25 cellular contexts compared by ENCODE assay signal in the genomic region with DNA sequence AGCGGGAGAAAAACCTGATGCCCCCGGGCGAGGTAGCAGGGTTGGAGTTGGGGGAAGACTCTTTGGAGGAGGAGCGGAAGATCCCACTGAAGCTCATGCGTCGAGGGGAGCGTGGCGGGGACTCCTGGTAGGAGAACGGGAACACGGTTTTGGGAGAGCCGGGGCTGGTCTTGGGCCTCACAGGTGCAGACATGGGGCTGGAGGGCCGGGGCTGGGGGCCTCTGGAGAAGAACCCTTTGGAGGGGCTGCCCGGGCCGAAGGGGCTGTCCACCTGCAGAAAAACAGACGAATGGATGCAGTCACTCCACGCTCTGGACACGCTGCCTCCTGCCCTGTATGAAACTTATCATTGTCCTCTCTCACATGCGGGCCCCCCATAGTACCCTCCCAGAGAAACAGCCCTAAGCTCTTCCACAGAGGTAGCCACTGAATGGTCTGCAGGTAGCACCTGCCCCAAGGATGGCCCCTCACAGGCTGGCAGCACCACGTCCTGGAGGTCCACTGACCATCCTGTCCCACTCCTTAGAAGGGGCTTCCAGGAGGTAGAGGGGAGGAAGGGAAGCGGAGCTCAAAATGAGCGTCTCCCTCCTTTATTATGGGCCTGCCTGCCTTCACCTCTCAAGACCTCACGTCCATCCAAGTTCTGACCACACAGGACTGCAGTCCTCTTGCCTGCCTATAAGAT.
"Had no signal": no experiment of that assay in that cellular context is flagged by ENCODE, and none has a peak within 500 bp of the region (broad histone marks: within the 10 kb centered on the region; RNA-seq: fewer than 3 reads in every experiment).

No MANE protein-coding gene starts in this region.

- H3K36me3 ChIP-seq: adrenal gland, brain microvascular endothelial cell, pancreas, vagina had no signal

- H3K4me3 Mint-ChIP-seq: activated CD4-positive, alpha-beta T cell treated with anti-CD3 and anti-CD28 coated beads, Interleukin-2, amount 10 ng/mL, durations not matched to agents 7 days and 5 days; activated CD8-positive, alpha-beta T cell treated with anti-CD3 and anti-CD28 coated beads for 36 hours; activated naive CD4-positive, alpha-beta T cell treated with anti-CD3 and anti-CD28 coated beads, Interleukin-2, amount 50 U/mL, for 24 hours; activated T-cell treated with anti-CD3 and anti-CD28 coated beads, Interleukin-2, amount 50 U/mL, for 4 hours; WTC11 had no signal

- H3K79me2 ChIP-seq: hepatocyte had no signal

- H3K9me3 ChIP-seq: adrenal gland, ascending aorta, gastroesophageal sphincter, pancreas, psoas muscle, testis, upper lobe of left lung, vagina had no signal

- H3K27ac ChIP-seq: adrenal gland, ascending aorta, brain microvascular endothelial cell, gastroesophageal sphincter, hepatocyte, pancreas, psoas muscle, testis, vagina had no signal

- ATAC-seq: activated CD8-positive, alpha-beta T cell treated with anti-CD3 and anti-CD28 coated beads for 36 hours; activated T-cell treated with anti-CD3 and anti-CD28 coated beads, Interleukin-2, amount 50 U/mL, for 4 hours; gastroesophageal sphincter; naive thymus-derived CD4-positive, alpha-beta T cell; pancreas; psoas muscle; stimulated activated naive CD8-positive, alpha-beta T cell treated with anti-CD3 and anti-CD28 coated beads, Interleukin-15, Interleukin-2, amounts not matched to agents 100 U/mL and 50 U/mL, for 24 hours; WTC11 had no signal

- DNase-seq: activated CD4-positive, alpha-beta T cell treated with anti-CD3 and anti-CD28 coated beads for 1 hour; activated CD4-positive, alpha-beta T cell treated with anti-CD3 and anti-CD28 coated beads, Interleukin-2, amount 10 ng/mL, durations not matched to agents 7 days and 5 days; activated CD8-positive, alpha-beta T cell treated with anti-CD3 and anti-CD28 coated beads for 36 hours; activated T-cell treated with anti-CD3 and anti-CD28 coated beads, Interleukin-2, amount 50 U/mL, for 4 hours; adrenal gland; brain microvascular endothelial cell; cortex of kidney; islet precursor cell; midbrain; naive thymus-derived CD4-positive, alpha-beta T cell; nucleus accumbens; stimulated activated CD4-positive, alpha-beta T cell treated with anti-CD3 and anti-CD28 coated beads, Interleukin-2, amount 100 ng/mL, for 48 hours; stimulated activated naive CD8-positive, alpha-beta T cell treated with anti-CD3 and anti-CD28 coated beads, Interleukin-15, Interleukin-2, amounts not matched to agents 100 U/mL and 50 U/mL, for 24 hours; T-helper 2 cell; testis had no signal

- H3K4me1 ChIP-seq: pancreas had no signal

- H3K27me3 Mint-ChIP-seq: activated CD4-positive, alpha-beta T cell treated with anti-CD3 and anti-CD28 coated beads, Interleukin-2, amount 10 ng/mL, durations not matched to agents 7 days and 5 days; activated CD8-positive, alpha-beta T cell treated with anti-CD3 and anti-CD28 coated beads for 36 hours; activated naive CD4-positive, alpha-beta T cell treated with anti-CD3 and anti-CD28 coated beads, Interleukin-2, amount 50 U/mL, for 24 hours had no signal

- H3K9me3 Mint-ChIP-seq: activated CD4-positive, alpha-beta T cell treated with anti-CD3 and anti-CD28 coated beads, Interleukin-2, amount 10 ng/mL, durations not matched to agents 7 days and 5 days; activated CD8-positive, alpha-beta T cell treated with anti-CD3 and anti-CD28 coated beads for 36 hours; activated naive CD4-positive, alpha-beta T cell treated with anti-CD3 and anti-CD28 coated beads, Interleukin-2, amount 50 U/mL, for 24 hours; activated T-cell treated with anti-CD3 and anti-CD28 coated beads, Interleukin-2, amount 50 U/mL, for 4 hours; activated T-helper 2 cell treated with anti-CD3 and anti-CD28 coated beads, Interferon-gamma antibody, Interleukin-2, Interleukin-4, amounts not matched to agents 10 μg/mL and 5 μg/mL and 100 μg/mL, durations not matched to agents 14 hours and 24 hours and 36 hours; naive thymus-derived CD4-positive, alpha-beta T cell had no signal

- H3K4me2 ChIP-seq: hepatocyte had no signal

- H3K27ac Mint-ChIP-seq: activated CD4-positive, alpha-beta T cell treated with anti-CD3 and anti-CD28 coated beads, Interleukin-2, amount 10 ng/mL, durations not matched to agents 7 days and 5 days; activated CD8-positive, alpha-beta T cell treated with anti-CD3 and anti-CD28 coated beads for 36 hours; activated naive CD4-positive, alpha-beta T cell treated with anti-CD3 and anti-CD28 coated beads, Interleukin-2, amount 50 U/mL, for 24 hours; activated T-helper 2 cell treated with anti-CD3 and anti-CD28 coated beads, Interferon-gamma antibody, Interleukin-2, Interleukin-4, amounts not matched to agents 10 μg/mL and 5 μg/mL and 100 μg/mL, durations not matched to agents 14 hours and 24 hours and 36 hours; WTC11 had no signal

- H3K4me1 Mint-ChIP-seq: WTC11 had no signal

- H2AFZ ChIP-seq: hepatocyte had no signal

- H3K27me3 ChIP-seq: adrenal gland, ascending aorta, brain microvascular endothelial cell, gastroesophageal sphincter, hepatocyte, pancreas, testis, upper lobe of left lung, vagina had no signal

- H3K4me3 ChIP-seq: adrenal gland, ascending aorta, gastroesophageal sphincter, hepatocyte, pancreas, psoas muscle, testis, upper lobe of left lung, vagina had no signal
